In genomic region chr3:136818191-136818850, GRCh38 we compare ENCODE assay signal across 8 cellular contexts. TPM values are rescaled to one million over a fixed set of nuclear protein-coding genes. Genes with fewer than 3 reads are reported as not detected.
DNase-seq lines count a peak whose midpoint lies in the region; ATAC-seq and TF ChIP-seq lines count a peak whose summit lies in the region.

No MANE protein-coding gene starts in this region.

- H3K9ac ChIP-seq in colonic mucosa (ENCODE audit: low read depth in 2 of 2, low read length in 2 of 2), result peak overlapping the region; percentile 31 to 36

- ATAC-seq in T-helper 17 cell (peak; percentile 20), left lobe of liver (peak; percentile 47), HG03565 (IDR thresholded peaks at IDR 0.05; ENCODE audit: unreplicated experiment) (no peak)

- H3K27me3 ChIP-seq in colonic mucosa, result peaks cover 21% of the 10 kb centered on the region

- peaks cover 17% of the 10 kb centered on the region for H3K4me1 Mint-ChIP-seq in T-helper 17 cell

- H3K27ac ChIP-seq in colonic mucosa, result no peak overlapping the region

- peak overlapping the region; percentile 48 for H3K4me3 ChIP-seq in colonic mucosa

- peak overlapping the region; percentile 94 for H3K4me3 Mint-ChIP-seq in T-helper 17 cell

- peaks cover 7% of the 10 kb centered on the region for H3K36me3 Mint-ChIP-seq in T-helper 17 cell (ENCODE audit: low read depth)

- no peaks in the 10 kb centered on the region for H3K4me1 ChIP-seq in colonic mucosa

- H3K9me3 ChIP-seq in T-helper 17 cell (ENCODE audit: control insufficient read depth, low read length, poor library complexity, severe bottlenecking) (peaks cover 4% of the 10 kb centered on the region), colonic mucosa (no peaks in the 10 kb centered on the region)

- intact Hi-C loops in colonic mucosa (cut with DNase I), result no loop called here

- TF ChIP-seq CTCF in colonic mucosa (IDR thresholded peaks at IDR 0.05), result no peak

- DNase-seq in ELR (ENCODE audit: low read depth), result peak; percentile 97
- DNase-seq in HS-5 (ENCODE audit: low read depth), result peak; percentile 91
- DNase-seq in T-helper 17 cell, result no peak
- DNase-seq in colonic mucosa, result no peak
- DNase-seq in left lobe of liver (ENCODE audit: low spot score), result no peak
- DNase-seq in stimulated activated CD4-positive, alpha-beta T cell treated with anti-CD3 and anti-CD28 coated beads, Interleukin-4, amount 100 ng/mL, for 48 hours (ENCODE audit: low read depth in 2 of 2), result peak; percentile 33 to 34
- no peak for DNase-seq in NCI-H1694 (lab: John Stamatoyannopoulos, UW)

- H3K27ac Mint-ChIP-seq in T-helper 17 cell, result peak overlapping the region; percentile 21

- H3K27me3 Mint-ChIP-seq in T-helper 17 cell, result peaks cover 40% of the 10 kb centered on the region

- H3K36me3 ChIP-seq in colonic mucosa, result no peaks in the 10 kb centered on the region

RNA-seq across cellular contexts. Expression of gene SLC35G2, which starts 0.6 kb away (rescaled TPM):
- total RNA-seq in T-helper 17 cell, result under 1 TPM in 1 of 2 donors, not detected in 1; 0.15 TPM
- total RNA-seq in colonic mucosa, result 1 to 10 TPM in 1 of 2 donors, under 1 TPM in 1; 0.74 to 1.2 TPM
- 0.70 TPM for total RNA-seq in left lobe of liver

RNA-seq across cellular contexts. Expression of gene NCK1, which starts 43.7 kb away (rescaled TPM):
- total RNA-seq in T-helper 17 cell (10 to 100 TPM; 59.0 to 59.1 TPM), colonic mucosa (10 to 100 TPM; 33.8 to 72.3 TPM), left lobe of liver (19.0 TPM)

Comparison
In these comparisons a context has a peak if more than half of its experiments do, and no peak if none do; other contexts are left out.
1. DNase-seq: peak in ELR (single experiment), HS-5 (single experiment) and stimulated activated CD4-positive, alpha-beta T cell treated with anti-CD3 and anti-CD28 coated beads, Interleukin-4, amount 100 ng/mL, for 48 hours (2 of 2); none in T-helper 17 cell (0 of 3), colonic mucosa (single experiment), left lobe of liver (single experiment) and NCI-H1694 (single experiment).